ENCODE assay signal across 8 cellular contexts in the genomic region with DNA sequence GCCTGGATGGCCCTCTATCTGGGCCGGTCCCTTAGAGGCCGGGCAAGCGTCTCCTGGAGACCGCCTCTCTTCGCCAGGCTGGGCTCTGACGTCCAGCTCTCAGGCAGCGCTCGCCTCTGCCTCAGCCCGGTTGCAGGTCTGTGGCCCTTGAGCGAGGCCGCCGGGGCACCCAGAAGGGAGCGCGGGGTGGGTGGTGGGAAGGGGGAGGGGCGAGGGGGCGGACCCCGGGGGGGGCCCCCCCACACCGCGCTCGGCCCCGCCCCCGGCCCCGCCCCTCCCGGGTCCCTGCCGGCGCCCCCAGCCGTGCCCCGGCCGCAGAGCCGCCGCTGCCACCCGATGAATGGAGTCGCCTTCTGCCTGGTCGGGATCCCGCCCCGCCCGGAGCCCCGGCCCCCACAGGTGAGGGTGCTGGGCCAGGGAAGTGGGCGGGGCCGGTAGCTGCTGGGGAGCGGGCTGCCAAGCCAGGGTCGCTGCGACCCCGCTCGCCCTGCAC. TPM values are rescaled to one million over a fixed set of nuclear protein-coding genes. Genes with fewer than 3 reads are reported as not detected.
A peak's percentile ranks its signal among the peaks of the same experiment; 100 is the strongest.
DNase-seq lines count a peak whose midpoint lies in the region; ATAC-seq and TF ChIP-seq lines count a peak whose summit lies in the region.

A gene with protein sequence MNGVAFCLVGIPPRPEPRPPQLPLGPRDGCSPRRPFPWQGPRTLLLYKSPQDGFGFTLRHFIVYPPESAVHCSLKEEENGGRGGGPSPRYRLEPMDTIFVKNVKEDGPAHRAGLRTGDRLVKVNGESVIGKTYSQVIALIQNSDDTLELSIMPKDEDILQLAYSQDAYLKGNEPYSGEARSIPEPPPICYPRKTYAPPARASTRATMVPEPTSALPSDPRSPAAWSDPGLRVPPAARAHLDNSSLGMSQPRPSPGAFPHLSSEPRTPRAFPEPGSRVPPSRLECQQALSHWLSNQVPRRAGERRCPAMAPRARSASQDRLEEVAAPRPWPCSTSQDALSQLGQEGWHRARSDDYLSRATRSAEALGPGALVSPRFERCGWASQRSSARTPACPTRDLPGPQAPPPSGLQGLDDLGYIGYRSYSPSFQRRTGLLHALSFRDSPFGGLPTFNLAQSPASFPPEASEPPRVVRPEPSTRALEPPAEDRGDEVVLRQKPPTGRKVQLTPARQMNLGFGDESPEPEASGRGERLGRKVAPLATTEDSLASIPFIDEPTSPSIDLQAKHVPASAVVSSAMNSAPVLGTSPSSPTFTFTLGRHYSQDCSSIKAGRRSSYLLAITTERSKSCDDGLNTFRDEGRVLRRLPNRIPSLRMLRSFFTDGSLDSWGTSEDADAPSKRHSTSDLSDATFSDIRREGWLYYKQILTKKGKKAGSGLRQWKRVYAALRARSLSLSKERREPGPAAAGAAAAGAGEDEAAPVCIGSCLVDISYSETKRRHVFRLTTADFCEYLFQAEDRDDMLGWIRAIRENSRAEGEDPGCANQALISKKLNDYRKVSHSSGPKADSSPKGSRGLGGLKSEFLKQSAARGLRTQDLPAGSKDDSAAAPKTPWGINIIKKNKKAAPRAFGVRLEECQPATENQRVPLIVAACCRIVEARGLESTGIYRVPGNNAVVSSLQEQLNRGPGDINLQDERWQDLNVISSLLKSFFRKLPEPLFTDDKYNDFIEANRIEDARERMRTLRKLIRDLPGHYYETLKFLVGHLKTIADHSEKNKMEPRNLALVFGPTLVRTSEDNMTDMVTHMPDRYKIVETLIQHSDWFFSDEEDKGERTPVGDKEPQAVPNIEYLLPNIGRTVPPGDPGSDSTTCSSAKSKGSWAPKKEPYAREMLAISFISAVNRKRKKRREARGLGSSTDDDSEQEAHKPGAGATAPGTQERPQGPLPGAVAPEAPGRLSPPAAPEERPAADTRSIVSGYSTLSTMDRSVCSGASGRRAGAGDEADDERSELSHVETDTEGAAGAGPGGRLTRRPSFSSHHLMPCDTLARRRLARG (N-terminal part only) (plus strand): TSS at position 315 of the 493 bp plus-strand sequence. CDS start 22 bp downstream, at position 337.

- intact Hi-C loops in left ventricle myocardium superior (cut with micrococcal nuclease), result no loop called here

- peak within 1 kb of the TSS; percentile 17 for H3K9ac ChIP-seq in parathyroid adenoma

- H3K27ac ChIP-seq in parathyroid adenoma, result peak within 1 kb of the TSS; percentile 76

- H3K79me2 ChIP-seq in parathyroid adenoma, result peaks cover 23% of the 10 kb centered on the region

- peaks cover 14% of the 10 kb centered on the region for H3K4me1 ChIP-seq in parathyroid adenoma

- no peaks in the 10 kb centered on the region for H3K27me3 ChIP-seq in parathyroid adenoma (ENCODE audit: control insufficient read depth, insufficient read depth, low read length)

- no peaks in the 10 kb centered on the region for H3K36me3 ChIP-seq in parathyroid adenoma (ENCODE audit: control insufficient read depth, insufficient read depth, low read length)

- peak; percentile 86 for DNase-seq in SW480 (ENCODE audit: low spot score)
- peak; percentile 81 for DNase-seq in astrocyte of the hippocampus (ENCODE audit: low read depth, low spot score)
- DNase-seq in left ventricle myocardium superior, result peak; percentile 86
- no peak for DNase-seq in SHP77 (lab: John Stamatoyannopoulos, UW)
- DNase-seq in SKM-1 (lab: John Stamatoyannopoulos, UW; ENCODE audit: unreplicated experiment), result no peak

- ATAC-seq in GM21825 (IDR thresholded peaks at IDR 0.05; ENCODE audit: unreplicated experiment) (peak; percentile 46), left ventricle myocardium superior (peak; percentile 74), HG03457 (IDR thresholded peaks at IDR 0.05; ENCODE audit: unreplicated experiment) (no peak)

- H2AFZ ChIP-seq in parathyroid adenoma, result peak within 1 kb of the TSS; percentile 82

- peak within 1 kb of the TSS; percentile 86 for H3K4me3 ChIP-seq in parathyroid adenoma (ENCODE audit: low read depth, low read length)

- H3K9me3 ChIP-seq in parathyroid adenoma (ENCODE audit: control insufficient read depth, low read length), result no peaks in the 10 kb centered on the region

- TF ChIP-seq CTCF in parathyroid adenoma (IDR thresholded peaks at IDR 0.05), result no peak

- peak within 1 kb of the TSS; percentile 94 for H3K4me2 ChIP-seq in parathyroid adenoma (ENCODE audit: low read length)

RNA-seq across cellular contexts. Expression of the gene that starts here (rescaled TPM):
- 70.3 TPM for total RNA-seq in left ventricle myocardium superior

Comparison
In these comparisons a context has a peak if more than half of its experiments do, and no peak if none do; other contexts are left out.
1. DNase-seq: peak in SW480 (single experiment), astrocyte of the hippocampus (single experiment) and left ventricle myocardium superior (single experiment); none in SHP77 (0 of 2) and SKM-1 (single experiment).